Comparison of ENCODE assay signal across 13 cellular contexts in the genomic region with DNA sequence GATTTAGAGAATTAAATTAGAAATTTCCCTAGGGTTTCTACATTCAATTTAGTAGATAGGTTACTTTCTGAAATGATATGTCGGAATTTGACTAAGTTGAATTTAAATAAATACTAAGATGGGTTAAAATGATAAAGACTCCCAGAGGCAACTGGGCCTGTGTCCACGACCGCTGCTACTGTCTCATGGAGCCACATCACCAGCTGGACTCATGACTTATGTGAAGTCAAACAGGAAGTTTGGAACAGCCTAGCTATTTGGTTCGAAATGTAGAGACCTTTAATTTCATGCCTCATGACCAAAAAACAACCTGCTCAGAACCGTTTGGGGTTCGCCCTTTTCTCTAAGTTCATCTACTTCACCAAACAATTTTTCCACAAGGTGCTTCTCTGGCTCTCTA.
"Had no signal": no experiment of that assay in that cellular context is flagged by ENCODE, and none has a peak within 500 bp of the region (broad histone marks: within the 10 kb centered on the region; RNA-seq: fewer than 3 reads in every experiment).

No MANE protein-coding gene starts in this region.

- H3K9me3 ChIP-seq: thyroid gland had no signal

- H3K27ac ChIP-seq: foreskin keratinocyte had no signal

- H3K36me3 ChIP-seq: thyroid gland had no signal

- H3K27me3 ChIP-seq: foreskin keratinocyte, thyroid gland had no signal

- H3K4me3 ChIP-seq: thyroid gland had no signal

- ATAC-seq: activated CD4-positive, CD25-positive, alpha-beta regulatory T cell treated with anti-CD3 and anti-CD28 coated beads, Interleukin-2, amount 50 U/mL, for 24 hours; esophagus mucosa; foreskin keratinocyte had no signal

- DNase-seq: activated effector memory CD4-positive, alpha-beta T cell treated with Interleukin-2 at 50 U/mL for 16 hours; activated T-cell treated with anti-CD3 and anti-CD28 coated beads, Interleukin-2, amount 50 U/mL, for 1 hour; amniotic stem cell; dermis blood vessel endothelial cell; endodermal cell; foreskin keratinocyte; head of caudate nucleus; mesendoderm; occipital lobe; SW 1271 had no signal
